8 cellular contexts compared by ENCODE assay signal in the genomic region with DNA sequence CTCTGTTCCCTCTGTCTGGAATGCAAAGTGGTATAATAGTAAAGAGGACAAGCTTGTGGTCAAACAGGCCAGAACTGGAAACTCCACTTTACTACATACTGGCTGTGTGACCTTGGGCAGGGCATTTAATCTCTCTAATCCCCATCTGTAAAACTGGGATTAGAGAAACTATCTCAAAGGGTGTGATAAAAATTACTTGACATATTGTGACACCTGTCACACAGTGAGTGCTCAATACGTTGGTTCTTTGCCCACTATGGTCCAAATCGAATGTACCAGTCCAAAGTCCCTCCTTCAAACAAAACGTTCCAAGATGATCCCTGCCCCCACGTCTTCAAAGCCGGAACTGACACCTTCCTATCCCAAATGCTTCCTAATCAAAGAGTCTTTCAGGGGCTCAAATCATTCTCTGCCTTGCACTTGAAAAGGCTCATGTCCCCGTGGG. TPM values are rescaled to one million over a fixed set of nuclear protein-coding genes. Genes with fewer than 3 reads are reported as not detected.
DNase-seq lines count a peak whose midpoint lies in the region; ATAC-seq and TF ChIP-seq lines count a peak whose summit lies in the region.

No MANE protein-coding gene starts in this region.

- H2AFZ ChIP-seq in PC-9: peak overlapping the region; percentile 92

- H3F3A ChIP-seq in PC-9 (ENCODE audit: insufficient read depth, low read depth): peaks cover 30% of the 10 kb centered on the region

- H3K4me2 ChIP-seq in PC-9: peak overlapping the region; percentile 95

- DNase-seq in DMS53 treated with DMSO at 0.1 percent for 48 hours (lab: John Stamatoyannopoulos, UW; ENCODE audit: unreplicated experiment) (peak; percentile 14), PC-9 (peak in 1 of 2 experiments; percentile 59), progenitor cell of endocrine pancreas (ENCODE audit: low spot score, unreplicated experiment) (no peak), NCI-H1105 treated with DMSO at 0.1 percent for 48 hours (lab: John Stamatoyannopoulos, UW) (no peak), medulla oblongata (ENCODE audit: extremely low spot score) (no peak), NCI-H345 treated with DMSO at 0.1 percent for 48 hours (lab: John Stamatoyannopoulos, UW; ENCODE audit: unreplicated experiment) (no peak)

- H3K27me3 ChIP-seq in PC-9 (ENCODE audit: insufficient read depth, low read depth) (no peaks in the 10 kb centered on the region), esophagus (ENCODE audit: control insufficient read depth in 1 of 2, insufficient read depth in 2 of 2, low read length in 2 of 2) (no peaks in the 10 kb centered on the region)

- H3K27ac ChIP-seq in PC-9 (peak overlapping the region; percentile 84), esophagus (ENCODE audit: low read depth in 2 of 2, low read length in 1 of 2) (peak overlapping the region; percentile 90 to 98)

- no peaks in the 10 kb centered on the region for H3K9me3 Mint-ChIP-seq in progenitor cell of endocrine pancreas (ENCODE audit: low read depth)

- no peak overlapping the region for H3K27ac Mint-ChIP-seq in progenitor cell of endocrine pancreas

- H3K4me3 ChIP-seq in PC-9 (peak overlapping the region; percentile 68), esophagus (ENCODE audit: low read depth in 1 of 2, low read length in 2 of 2) (peak overlapping the region; percentile 21 to 53)

- H3K9me3 ChIP-seq in PC-9 (ENCODE audit: insufficient read depth, low read depth) (no peaks in the 10 kb centered on the region), esophagus (ENCODE audit: control insufficient read depth in 2 of 2, insufficient read depth in 1 of 2, low read depth in 1 of 2, low read length in 1 of 2) (no peaks in the 10 kb centered on the region)

- intact Hi-C loops in PC-9 (cut with micrococcal nuclease; ENCODE audit: unreplicated experiment): no loop called here

- no peaks in the 10 kb centered on the region for H3K27me3 Mint-ChIP-seq in progenitor cell of endocrine pancreas

- POLR2A ChIA-PET in PC-9 (lab: Charles Lee; ENCODE audit: unreplicated experiment): no interaction called here

- H3K4me1 Mint-ChIP-seq in progenitor cell of endocrine pancreas (ENCODE audit: low read depth): peaks cover 11% of the 10 kb centered on the region

- WGBS in esophagus, 2 donors: 35 to 50% methylated on average over 6 of the region's 6 CpGs

- H3K4me3 Mint-ChIP-seq in progenitor cell of endocrine pancreas (ENCODE audit: low read depth): peak overlapping the region; percentile 97

- H3K4me1 ChIP-seq in PC-9 (replicated peaks; ENCODE audit: insufficient read depth): peaks cover 26% of the 10 kb centered on the region
- peaks cover 0 to 12% of the 10 kb centered on the region in 2 donors for H3K4me1 ChIP-seq in esophagus (ENCODE audit: control insufficient read depth in 2 of 2, insufficient read depth in 2 of 2, low read length in 1 of 2)

- BruUV-seq in PC-9 (replicated peaks; lab: Mats Ljungman, UMichigan): TSS peak; percentile 80

- CTCF ChIA-PET in PC-9 (lab: Charles Lee): no interaction called here

- H4K20me1 ChIP-seq in PC-9 (ENCODE audit: insufficient read depth): no peaks in the 10 kb centered on the region

- ATAC-seq in GM18502 (IDR thresholded peaks at IDR 0.05; ENCODE audit: poor library complexity, unreplicated experiment): no peak

- H3K79me2 ChIP-seq in PC-9 (ENCODE audit: low read depth): no peaks in the 10 kb centered on the region

- H3K9me2 ChIP-seq in PC-9 (ENCODE audit: insufficient read depth): no peaks in the 10 kb centered on the region

- TF ChIP-seq CTCF in PC-9 (conservative IDR thresholded peaks at IDR 0.05) (no peak), progenitor cell of endocrine pancreas (IDR thresholded peaks at IDR 0.05; ENCODE audit: unreplicated experiment) (no peak)

- H3K36me3 Mint-ChIP-seq in progenitor cell of endocrine pancreas (ENCODE audit: insufficient read depth): peaks cover 13% of the 10 kb centered on the region

- H3K36me3 ChIP-seq in PC-9 (ENCODE audit: low read depth): no peaks in the 10 kb centered on the region
- peaks cover 6 to 7% of the 10 kb centered on the region in 2 donors for H3K36me3 ChIP-seq in esophagus (ENCODE audit: control insufficient read depth in 2 of 2, insufficient read depth in 2 of 2, low read length in 1 of 2)

RNA-seq across cellular contexts. Expression of gene PGAP3, which starts 0.7 kb away (rescaled TPM):
- total RNA-seq in PC-9 (2021): 15.0 and 16.2 TPM in 2 replicates
- 10 to 100 TPM; 28.8 to 40.0 TPM for polyA plus RNA-seq in esophagus
- total RNA-seq in progenitor cell of endocrine pancreas: 38.7 and 40.1 TPM in 2 replicates

RNA-seq across cellular contexts. Expression of gene ERBB2, which starts 12.7 kb away (rescaled TPM):
- 87.2 and 90.6 TPM in 2 replicates for total RNA-seq in PC-9 (2021)
- polyA plus RNA-seq in esophagus: 10 to 100 TPM; 68.4 to 98.1 TPM
- total RNA-seq in progenitor cell of endocrine pancreas: 136 and 152 TPM in 2 replicates

RNA-seq across cellular contexts. Expression of gene PNMT, which starts 18.9 kb away (rescaled TPM):
- total RNA-seq in PC-9 (2021) (0.75 and 1.1 TPM in 2 replicates), progenitor cell of endocrine pancreas (2.5 and 3.1 TPM in 2 replicates)
- 1 to 10 TPM; 1.8 to 2.2 TPM for polyA plus RNA-seq in esophagus

RNA-seq across cellular contexts. Expression of gene TCAP, which starts 22.0 kb away (rescaled TPM):
- total RNA-seq in PC-9 (2021) (1.2 and 1.6 TPM in 2 replicates), progenitor cell of endocrine pancreas (1.8 and 2.7 TPM in 2 replicates)
- under 1 TPM; 0.78 to 0.88 TPM for polyA plus RNA-seq in esophagus

RNA-seq across cellular contexts. Expression of gene MIEN1, which starts 43.2 kb away (rescaled TPM):
- total RNA-seq in PC-9 (2021): 49.2 and 50.8 TPM in 2 replicates
- polyA plus RNA-seq in esophagus: 10 to 100 TPM; 57.5 to 98.6 TPM
- total RNA-seq in progenitor cell of endocrine pancreas: 43.4 and 48.0 TPM in 2 replicates
